13 cellular contexts compared by ENCODE assay signal in genomic region chr10:52701647-52702046, GRCh38.
"Had no signal": no experiment of that assay in that cellular context is flagged by ENCODE, and none has a peak within 500 bp of the region (broad histone marks: within the 10 kb centered on the region; RNA-seq: fewer than 3 reads in every experiment).

No MANE protein-coding gene starts in this region.

- H3K27ac ChIP-seq: colonic mucosa, hepatocyte, neural progenitor cell, ovary, suprapubic skin had no signal

- H3K36me3 ChIP-seq: colonic mucosa, neural progenitor cell, ovary, suprapubic skin had no signal

- ATAC-seq: activated T-helper 17 cell treated with anti-CD3 and anti-CD28 coated beads, Interleukin-2, amount 50 U/mL, for 72 hours; stimulated activated naive CD8-positive, alpha-beta T cell treated with anti-CD3 and anti-CD28 coated beads, Interleukin-15, Interleukin-2, amounts not matched to agents 100 U/mL and 50 U/mL, for 24 hours had no signal

- H3K27me3 ChIP-seq: colonic mucosa, hepatocyte, neural progenitor cell, ovary, suprapubic skin had no signal

- H3K4me1 ChIP-seq: colonic mucosa, neural progenitor cell, suprapubic skin had no signal

- DNase-seq: activated CD4-positive, alpha-beta T cell treated with anti-CD3 and anti-CD28 coated beads, Interleukin-2, amount 50 U/mL, for 1 hour; activated naive CD4-positive, alpha-beta T cell treated with anti-CD3 and anti-CD28 coated beads for 36 hours; activated T-cell treated with anti-CD3 and anti-CD28 coated beads for 4 hours; colonic mucosa; effector CD4-positive, alpha-beta T cell; kidney glomerular epithelial cell; ovary; stimulated activated CD4-positive, alpha-beta T cell treated with anti-CD3 and anti-CD28 coated beads, Interleukin-2, amount 100 ng/mL, for 48 hours; stimulated activated naive CD8-positive, alpha-beta T cell treated with anti-CD3 and anti-CD28 coated beads, Interleukin-15, Interleukin-2, amounts not matched to agents 100 U/mL and 50 U/mL, for 24 hours had no signal

- H3K9me3 ChIP-seq: colonic mucosa, ovary, suprapubic skin had no signal

- H3K4me3 ChIP-seq: colonic mucosa, hepatocyte, neural progenitor cell, ovary, suprapubic skin had no signal
